Comparison of ENCODE assay signal across 8 cellular contexts in the genomic region with DNA sequence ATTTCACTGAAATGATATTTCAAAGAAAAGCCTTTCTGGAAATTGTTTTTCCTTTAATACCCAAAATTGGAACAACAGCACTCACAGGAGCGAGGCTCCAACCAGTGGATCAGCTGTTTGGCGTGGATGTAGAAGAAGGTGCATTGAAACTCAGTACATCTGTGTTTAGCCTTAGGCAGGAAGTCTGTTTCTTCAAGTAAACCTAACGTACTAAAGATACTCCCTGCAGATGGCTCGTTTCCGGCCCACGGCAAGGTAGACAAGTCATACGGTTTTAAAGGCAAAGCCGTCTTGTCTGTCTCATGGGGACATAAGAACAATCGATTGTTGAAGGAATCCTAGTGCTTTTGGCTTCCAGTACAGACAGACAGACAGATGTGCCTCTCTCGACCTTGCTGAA. TPM values are rescaled to one million over a fixed set of nuclear protein-coding genes. Genes with fewer than 3 reads are reported as not detected.
A peak's percentile ranks its signal among the peaks of the same experiment; 100 is the strongest.
DNase-seq lines count a peak whose midpoint lies in the region; ATAC-seq lines count a peak whose summit lies in the region.

No MANE protein-coding gene starts in this region.

- H3K23ac ChIP-seq in trophoblast cell (ENCODE audit: low read length): no peak overlapping the region

- no peak overlapping the region for H3K9ac ChIP-seq in trophoblast cell (ENCODE audit: low read length)

- peak; percentile 67 for ATAC-seq in GM18861 (IDR thresholded peaks at IDR 0.05; ENCODE audit: unreplicated experiment)
- ATAC-seq in HG02973 (IDR thresholded peaks at IDR 0.05; ENCODE audit: unreplicated experiment): peak; percentile 61

- H2BK12ac ChIP-seq in trophoblast cell (ENCODE audit: low read length): no peak overlapping the region

- H3K27me3 ChIP-seq in trophoblast cell (ENCODE audit: insufficient read depth, low read length): no peaks in the 10 kb centered on the region

- H3K79me1 ChIP-seq in trophoblast cell (ENCODE audit: low read length): no peaks in the 10 kb centered on the region

- H3K14ac ChIP-seq in trophoblast cell (ENCODE audit: low read length): no peak overlapping the region

- no peak overlapping the region for H4K91ac ChIP-seq in trophoblast cell (ENCODE audit: low read depth, low read length)

- no peak overlapping the region for H3K4me2 ChIP-seq in trophoblast cell (ENCODE audit: low read length)

- H3K27ac ChIP-seq in trophoblast cell (ENCODE audit: low read depth, low read length): peak overlapping the region; percentile 6

- no peak overlapping the region for H4K8ac ChIP-seq in trophoblast cell (ENCODE audit: low read depth, low read length)

- H4K12ac ChIP-seq in trophoblast cell (ENCODE audit: low read depth, low read length): no peak overlapping the region

- no peak overlapping the region for H3K4me3 ChIP-seq in trophoblast cell (ENCODE audit: low read depth, low read length)

- no peaks in the 10 kb centered on the region for H3K9me3 ChIP-seq in trophoblast cell (ENCODE audit: insufficient read depth, low read depth, low read length)

- H3K4ac ChIP-seq in trophoblast cell (ENCODE audit: low read depth, low read length): no peak overlapping the region

- no peak overlapping the region for H2BK120ac ChIP-seq in trophoblast cell (ENCODE audit: insufficient read depth, low read length, poor library complexity)

- no CpG with 5 or more reads among the region's 10 CpGs for WGBS in trophoblast cell (ENCODE audit: extremely low coverage, insufficient coverage, insufficient read length)

- no peaks in the 10 kb centered on the region for H3K79me2 ChIP-seq in trophoblast cell (ENCODE audit: control insufficient read depth, insufficient read depth, low read length, poor library complexity)

- peak; percentile 48 to 60 for DNase-seq in activated CD4-positive, alpha-beta T cell treated with anti-CD3 and anti-CD28 coated beads, Interleukin-2, amount 50 U/mL, for 48 hours
- DNase-seq in trophoblast cell (no peak), superior temporal gyrus (ENCODE audit: extremely low spot score) (no peak), NCI-H1930 (lab: John Stamatoyannopoulos, UW) (no peak), SKM-1 (lab: John Stamatoyannopoulos, UW; ENCODE audit: unreplicated experiment) (no peak), NCI-H1048 (lab: John Stamatoyannopoulos, UW) (no peak)

- no peak overlapping the region for H2BK5ac ChIP-seq in trophoblast cell (ENCODE audit: low read depth, low read length, poor library complexity)

- no peak overlapping the region for H3K18ac ChIP-seq in trophoblast cell (ENCODE audit: low read length)

- H2AK5ac ChIP-seq in trophoblast cell (ENCODE audit: low read length): no peak overlapping the region

- H2AFZ ChIP-seq in trophoblast cell (ENCODE audit: insufficient read depth, low read length, poor library complexity): no peak overlapping the region

- peaks cover 32 to 34% of the 10 kb centered on the region in 2 experiments for H3K36me3 ChIP-seq in trophoblast cell (ENCODE audit: control insufficient read depth in 1 of 2, insufficient read depth in 2 of 2, low read length in 2 of 2)

- peaks cover 3 to 6% of the 10 kb centered on the region in 2 experiments for H3K4me1 ChIP-seq in trophoblast cell (ENCODE audit: control insufficient read depth in 1 of 2, insufficient read depth in 2 of 2, low read length in 2 of 2)

RNA-seq across cellular contexts. Expression of a gene that starts 50.0 kb away (rescaled TPM):
- 1.4 TPM in 2 replicates for polyA plus RNA-seq in trophoblast cell (2013)

Comparison
In these comparisons a context has a peak if more than half of its experiments do, and no peak if none do; other contexts are left out.
1. DNase-seq: peak in activated CD4-positive, alpha-beta T cell treated with anti-CD3 and anti-CD28 coated beads, Interleukin-2, amount 50 U/mL, for 48 hours (2 of 2); none in trophoblast cell (0 of 2), superior temporal gyrus (single experiment), NCI-H1930 (0 of 2), SKM-1 (single experiment) and NCI-H1048 (single experiment).